Comparison of ENCODE assay signal across 8 cellular contexts in the genomic region with DNA sequence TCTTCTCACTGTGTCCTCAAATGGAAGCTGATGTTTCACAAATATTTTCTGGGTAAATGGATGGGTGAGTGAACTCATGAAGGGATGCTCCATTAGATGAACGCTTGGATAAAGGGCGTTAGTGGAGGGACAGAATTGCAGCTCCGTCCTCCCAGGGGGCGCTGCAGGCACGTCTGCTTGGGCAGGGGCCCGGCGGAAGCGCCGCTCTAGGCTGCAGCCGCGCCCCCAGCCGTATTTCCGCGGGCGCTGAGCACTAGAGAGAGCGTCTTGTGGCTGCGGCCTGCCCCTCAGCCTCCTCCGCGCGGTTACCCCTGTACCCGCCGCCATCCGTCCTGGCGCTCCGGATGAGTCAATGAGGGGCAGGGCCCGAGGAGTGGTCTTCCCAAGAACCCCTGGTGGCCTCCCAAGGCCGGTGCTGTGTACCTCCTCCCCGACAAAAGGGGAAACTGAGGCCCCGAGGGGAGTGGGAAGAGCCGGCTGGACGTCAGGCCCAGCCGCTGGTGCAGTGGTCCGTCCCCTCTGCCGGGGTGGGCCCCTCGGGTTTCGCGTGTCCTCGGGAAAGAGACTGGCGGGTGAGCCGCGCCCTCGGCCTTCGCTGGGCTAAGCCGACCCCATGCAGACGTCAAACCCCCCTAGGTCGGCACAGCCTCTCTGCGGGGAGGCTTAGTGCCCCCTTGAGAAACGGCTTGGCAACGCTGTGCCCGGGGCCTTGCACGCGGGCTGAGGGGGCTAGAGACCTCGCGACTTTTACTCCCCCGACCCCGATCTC. TPM values are rescaled to one million over a fixed set of nuclear protein-coding genes. Genes with fewer than 3 reads are reported as not detected.
DNase-seq lines count a peak whose midpoint lies in the region; ATAC-seq and TF ChIP-seq lines count a peak whose summit lies in the region.

No MANE protein-coding gene starts in this region.

- H3K9me3 ChIP-seq in adipocyte (ENCODE audit: control insufficient read depth, low read length): no peaks in the 10 kb centered on the region
- H3K9me3 ChIP-seq in heart left ventricle: no peaks in the 10 kb centered on the region
- H3K9me3 ChIP-seq in trophoblast cell (ENCODE audit: insufficient read depth, low read depth, low read length): no peaks in the 10 kb centered on the region
- H3K9me3 ChIP-seq in transverse colon: no peaks in the 10 kb centered on the region

- H3K4ac ChIP-seq in trophoblast cell (ENCODE audit: low read depth, low read length): peak overlapping the region; percentile 97

- H4K8ac ChIP-seq in trophoblast cell (ENCODE audit: low read depth, low read length): peak overlapping the region; percentile 100

- no peaks in the 10 kb centered on the region for H3K27me3 ChIP-seq in adipocyte (replicated peaks; ENCODE audit: control insufficient read depth, insufficient read depth, low read length)
- H3K27me3 ChIP-seq in heart left ventricle: no peaks in the 10 kb centered on the region
- no peaks in the 10 kb centered on the region for H3K27me3 ChIP-seq in trophoblast cell (ENCODE audit: insufficient read depth, low read length)
- no peaks in the 10 kb centered on the region for H3K27me3 ChIP-seq in transverse colon

- H3K36me3 ChIP-seq in adipocyte (ENCODE audit: control insufficient read depth, insufficient read depth, low read length, severe bottlenecking) (peaks cover 25% of the 10 kb centered on the region), heart left ventricle (peaks cover 0 to 30% (median 22%) of the 10 kb centered on the region in 9 donors), trophoblast cell (ENCODE audit: control insufficient read depth in 1 of 2, insufficient read depth in 2 of 2, low read length in 2 of 2) (peaks cover 16 to 19% of the 10 kb centered on the region in 2 experiments), transverse colon (peaks cover 0 to 9% (median 0%) of the 10 kb centered on the region in 4 donors)

- H2BK120ac ChIP-seq in trophoblast cell (ENCODE audit: insufficient read depth, low read length, poor library complexity): peak overlapping the region; percentile 54

- H2AFZ ChIP-seq in trophoblast cell (ENCODE audit: insufficient read depth, low read length, poor library complexity): peak overlapping the region; percentile 82

- H4K12ac ChIP-seq in trophoblast cell (ENCODE audit: low read depth, low read length): peak overlapping the region; percentile 86

- peak overlapping the region; percentile 95 for H4K91ac ChIP-seq in trophoblast cell (ENCODE audit: low read depth, low read length)

- TF ChIP-seq CTCF in GM12874 (IDR thresholded peaks at IDR 0.05; ENCODE audit: insufficient read depth, low read depth, low read length) (peak; percentile 94), heart left ventricle (IDR thresholded peaks at IDR 0.05) (peak; percentile 92 to 99 (median 96)), transverse colon (IDR thresholded peaks at IDR 0.05) (peak; percentile 94 to 97 (median 95))

- peaks cover 6% of the 10 kb centered on the region for H3K79me2 ChIP-seq in trophoblast cell (ENCODE audit: control insufficient read depth, insufficient read depth, low read length, poor library complexity)

- H3K27ac ChIP-seq in heart left ventricle (peak overlapping the region; percentile 57 to 94 (median 85)), trophoblast cell (ENCODE audit: low read depth, low read length) (no peak overlapping the region), transverse colon (peak overlapping the region; percentile 85 to 92 (median 88))

- peak overlapping the region; percentile 89 for H3K14ac ChIP-seq in trophoblast cell (ENCODE audit: low read length)

- ATAC-seq in HG02798 (IDR thresholded peaks at IDR 0.05; ENCODE audit: poor library complexity, unreplicated experiment): peak; percentile 87
- peak; percentile 84 to 95 (median 94) for ATAC-seq in heart left ventricle

- TF ChIP-seq POLR2A in heart left ventricle (IDR thresholded peaks at IDR 0.05) (peak in 1 of 2 donors; percentile 76), transverse colon (IDR thresholded peaks at IDR 0.05) (peak; percentile 92)

- H3K4me3 ChIP-seq in adipocyte (ENCODE audit: low read length) (peak overlapping the region; percentile 96), heart left ventricle (peak overlapping the region; percentile 67 to 99 (median 87)), trophoblast cell (ENCODE audit: low read depth, low read length) (peak overlapping the region; percentile 85), transverse colon (peak overlapping the region; percentile 72 to 94 (median 90))

- no peak overlapping the region for H2BK12ac ChIP-seq in trophoblast cell (ENCODE audit: low read length)

- DNase-seq in NCI-H1436 (lab: John Stamatoyannopoulos, UW) (peak; percentile 92), SW 1271 (lab: John Stamatoyannopoulos, UW) (peak; percentile 77 to 96), adipocyte (ENCODE audit: low read depth) (peak; percentile 97), heart left ventricle (peak; percentile 92 to 96 (median 94)), trophoblast cell (peak; percentile 92 to 98), transverse colon (peak; percentile 96)

- WGBS in heart left ventricle, 4 donors: 3% methylated on average over 40 to 56 of the region's 56 CpGs
- WGBS in trophoblast cell (ENCODE audit: extremely low coverage, insufficient coverage, insufficient read length): no CpG with 5 or more reads among the region's 56 CpGs
- 2% methylated on average over 48 of the region's 56 CpGs; no CpG with 5 or more reads in 1 of the 2 donors for WGBS in transverse colon (ENCODE audit: low coverage in 1 of 2), 2 donors

- peaks cover 10% of the 10 kb centered on the region for H3K4me1 ChIP-seq in adipocyte (ENCODE audit: control insufficient read depth, insufficient read depth, low read length)
- H3K4me1 ChIP-seq in heart left ventricle: peaks cover 0 to 24% (median 11%) of the 10 kb centered on the region in 12 donors
- peaks cover 9% of the 10 kb centered on the region in 2 experiments for H3K4me1 ChIP-seq in trophoblast cell (ENCODE audit: control insufficient read depth in 1 of 2, insufficient read depth in 2 of 2, low read length in 2 of 2)
- H3K4me1 ChIP-seq in transverse colon: peaks cover 9 to 19% (median 17%) of the 10 kb centered on the region in 4 donors

- peak overlapping the region; percentile 89 for H3K18ac ChIP-seq in trophoblast cell (ENCODE audit: low read length)

- in situ Hi-C loops in transverse colon (cut with MboI; ENCODE audit: low pct_ligation_motif_present in 1 of 4, low pct_unique_long_range_greater_than_20kb in 1 of 4, low sequenced_read_pairs in 3 of 4): no loop called here

- TF ChIP-seq EP300 in transverse colon (IDR thresholded peaks at IDR 0.05; ENCODE audit: low read depth): no peak

- peak overlapping the region; percentile 47 for H2AK5ac ChIP-seq in trophoblast cell (ENCODE audit: low read length)

- H3K4me2 ChIP-seq in trophoblast cell (ENCODE audit: low read length): peak overlapping the region; percentile 83

- intact Hi-C loops in heart left ventricle (cut with DNase I): loop anchor here in 4 of 10 donors (1.0 kb wide), 2 partner anchors 11 to 26 kb away; a partner anchor contains a TSS
- intact Hi-C loops in transverse colon (cut with DNase I; ENCODE audit: low total_unique reads): no loop called here

- H3K79me1 ChIP-seq in trophoblast cell (ENCODE audit: low read length): peaks cover 4% of the 10 kb centered on the region

- H3K23ac ChIP-seq in trophoblast cell (ENCODE audit: low read length): no peak overlapping the region

- peak overlapping the region; percentile 81 for H2BK5ac ChIP-seq in trophoblast cell (ENCODE audit: low read depth, low read length, poor library complexity)

- H3K9ac ChIP-seq in adipocyte (ENCODE audit: low read length) (peak overlapping the region; percentile 99), trophoblast cell (ENCODE audit: low read length) (peak overlapping the region; percentile 97)

RNA-seq across cellular contexts. Expression of a gene that starts 11.5 kb away (rescaled TPM):
- total RNA-seq in heart left ventricle (10 to 100 TPM in 2 of 9 donors, 1 to 10 TPM in 7; 2.9 to 20.2 (median 5.4) TPM), transverse colon (100 to 1,000 TPM in 1 of 4 donors, 10 to 100 TPM in 3; 15.8 to 191 (median 43.7) TPM)
- 10 to 100 TPM in 1 of 2 donors, 1 to 10 TPM in 1; 8.2 to 11.1 TPM for polyA plus RNA-seq in heart left ventricle
- 44.8 and 45.5 TPM in 2 replicates for polyA plus RNA-seq in trophoblast cell (2013)

RNA-seq across cellular contexts. Expression of a gene that starts 26.0 kb away (rescaled TPM):
- total RNA-seq in heart left ventricle: 10 to 100 TPM; 19.7 to 31.4 (median 26.2) TPM
- polyA plus RNA-seq in heart left ventricle: 10 to 100 TPM in 1 of 2 donors, 1 to 10 TPM in 1; 7.6 to 18.4 TPM
- polyA plus RNA-seq in trophoblast cell (2013): 32.2 and 33.1 TPM in 2 replicates
- total RNA-seq in transverse colon: 10 to 100 TPM; 22.7 to 67.0 (median 56.7) TPM
